8 cellular contexts compared by ENCODE assay signal in the genomic region with DNA sequence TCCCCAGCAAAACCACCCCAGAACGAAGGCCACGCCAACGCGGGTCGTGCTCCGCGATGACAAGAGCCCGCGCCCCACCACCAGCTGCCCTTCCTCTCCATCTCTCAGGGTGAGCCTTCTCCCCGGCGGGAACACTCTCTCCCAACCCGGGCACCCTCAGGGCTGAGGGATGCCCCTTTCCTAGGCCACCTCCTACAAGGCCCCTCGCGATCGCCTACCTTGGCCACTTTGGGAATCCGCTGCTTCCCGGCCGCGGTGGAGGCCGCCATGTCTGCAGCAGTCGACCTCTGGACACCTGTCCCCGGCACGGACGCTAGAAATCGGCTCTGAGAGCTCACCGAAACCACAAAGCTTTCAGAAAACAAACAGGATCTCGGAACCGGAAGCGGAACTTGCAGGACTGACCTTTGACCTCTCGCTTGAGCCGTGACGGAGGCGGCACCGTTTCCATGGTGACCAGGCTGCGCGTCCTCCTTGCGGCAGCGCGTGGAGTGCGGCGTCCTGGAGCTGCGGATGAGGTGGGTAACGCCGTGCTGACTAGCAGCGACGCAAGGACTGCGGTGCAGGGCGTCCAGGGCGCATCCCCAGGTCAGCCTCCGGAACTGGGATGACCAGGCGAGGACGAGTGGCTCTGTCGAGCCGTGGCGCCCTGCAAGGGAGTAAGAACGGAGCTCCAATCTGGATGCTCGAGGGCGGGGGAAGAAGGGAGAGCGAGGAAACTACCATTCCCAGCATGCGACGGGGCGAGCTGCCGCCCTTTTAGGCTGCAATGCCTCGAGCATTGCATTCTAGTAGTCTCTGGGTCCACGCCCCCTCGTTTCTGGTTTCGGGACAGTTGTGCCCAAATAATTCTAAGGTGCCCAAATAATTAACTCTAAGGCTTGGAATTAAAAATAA.
DNase-seq lines count a peak whose midpoint lies in the region; ATAC-seq and FAIRE-seq lines count a peak whose summit lies in the region.

A gene with protein sequence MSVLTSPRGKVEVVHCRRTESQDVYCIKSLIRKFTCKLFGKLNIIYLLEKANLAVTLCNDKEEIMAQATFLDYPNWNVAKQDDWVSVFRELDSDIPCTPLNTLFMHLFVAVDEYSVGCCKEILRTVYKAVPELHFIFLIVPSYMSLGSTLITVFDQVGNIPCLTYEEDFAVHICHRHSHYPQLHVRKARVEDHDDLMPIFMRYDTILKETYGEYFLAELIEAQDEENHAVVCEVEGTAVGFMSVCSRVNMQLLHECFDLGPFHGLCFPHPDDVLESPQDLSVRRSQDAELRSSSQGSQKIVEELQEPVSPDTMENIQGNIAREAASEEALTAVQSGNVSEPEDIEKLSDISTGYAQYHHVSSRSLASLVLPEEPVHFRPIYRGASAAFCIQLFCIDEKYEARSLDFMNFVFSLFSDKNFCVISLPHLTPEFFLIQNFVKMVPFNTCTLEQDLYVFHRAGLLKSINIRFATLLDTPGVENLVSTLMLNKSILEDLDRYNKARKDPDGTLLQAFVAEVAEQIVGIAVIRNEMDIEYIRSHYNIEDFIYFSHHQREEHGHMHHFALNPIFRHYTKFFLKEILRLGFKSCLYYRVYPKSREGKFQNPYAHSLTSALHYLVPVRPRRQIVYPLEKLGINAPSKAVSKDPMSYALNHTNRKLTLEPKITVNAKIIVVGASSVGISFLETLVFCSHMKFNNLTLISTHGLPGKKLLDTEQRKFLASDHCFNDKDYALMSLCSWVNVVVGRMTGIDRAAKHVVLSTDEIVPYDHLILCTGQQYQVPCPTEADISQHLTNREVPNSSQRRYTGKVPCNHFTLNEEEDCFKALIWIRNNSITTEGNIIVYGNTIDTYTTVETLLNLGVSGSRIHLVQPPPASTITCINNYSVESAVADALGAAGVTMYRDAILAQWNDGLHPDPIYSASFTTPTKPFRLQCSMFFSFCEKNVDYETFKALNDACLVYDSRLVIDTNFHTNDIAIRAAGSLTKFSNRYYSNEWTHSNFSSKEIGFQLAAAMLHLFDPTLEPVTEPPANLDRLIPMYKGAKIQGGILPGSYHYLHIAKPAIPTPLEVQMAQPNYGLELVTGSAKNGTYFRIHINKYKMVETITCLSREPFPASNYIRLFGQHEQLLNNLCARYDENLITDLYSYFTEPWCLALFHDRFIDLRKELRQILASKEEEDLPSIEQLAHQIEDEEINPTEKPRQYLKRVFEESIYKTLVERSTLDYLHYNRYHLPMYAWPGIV (plus strand): TSS at position 459 of the 897 bp plus-strand sequence. CDS start 4,122 bp downstream, outside the sequence.
A gene (minus strand): TSS at position 393 of the 897 bp plus-strand sequence. CDS start 124 bp downstream, at position 269.

- peak; percentile 98 for DNase-seq in AG20443 (ENCODE audit: low spot score)
- peak; percentile 95 to 98 for DNase-seq in NCI-H446 (lab: John Stamatoyannopoulos, UW)
- DNase-seq in activated CD4-positive, CD25-positive, alpha-beta regulatory T cell treated with anti-CD3 and anti-CD28 coated beads, Interleukin-2, amount 50 U/mL, for 72 hours, result peak; percentile 95
- peak; percentile 50 to 88 for DNase-seq in cerebellar nuclear complex (lab: John Stamatoyannopoulos, UW)
- DNase-seq in stimulated activated CD4-positive, alpha-beta T cell treated with anti-CD3 and anti-CD28 coated beads, Interleukin-12 subunit alpha, Interleukin-12 subunit beta, amount 100 ng/mL, for 24 hours (ENCODE audit: low read depth in 2 of 2), result peak; percentile 94

- peak; percentile 97 for FAIRE-seq in islet of Langerhans (lab: Jason Lieb, UNC)

- peak; percentile 86 for ATAC-seq in GM19043 (IDR thresholded peaks at IDR 0.05; ENCODE audit: low read depth, unreplicated experiment)
- peak; percentile 93 for ATAC-seq in HG03354 (IDR thresholded peaks at IDR 0.05; ENCODE audit: poor library complexity, severe bottlenecking, unreplicated experiment)

Comparison
In these comparisons a context has a peak if more than half of its experiments do, and no peak if none do; other contexts are left out.
1. Peak in every context shown above with its lines: DNase-seq and ATAC-seq.